In the genomic region with DNA sequence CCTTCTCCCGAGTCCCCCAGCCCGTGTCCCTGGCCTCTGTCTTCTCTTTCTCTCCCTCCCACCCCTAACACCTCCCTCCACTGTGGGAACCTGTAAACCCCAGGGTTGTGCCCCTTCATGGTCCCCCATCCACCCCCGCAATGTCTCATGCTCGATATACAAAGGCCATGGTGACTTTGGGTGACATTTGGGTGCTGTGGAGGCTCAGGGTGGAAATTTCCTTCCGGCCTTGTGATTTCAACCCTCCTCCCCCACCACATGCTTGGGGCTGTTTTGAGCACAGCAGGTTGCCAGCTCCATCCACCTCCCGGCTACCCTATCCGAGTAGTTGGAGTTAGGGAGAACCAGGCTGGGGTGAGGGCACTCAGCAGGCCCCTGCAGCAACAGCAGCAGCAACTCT, we compare ENCODE assay signal across 14 cellular contexts. TPM values are rescaled to one million over a fixed set of nuclear protein-coding genes. Genes with fewer than 3 reads are reported as not detected.
DNase-seq lines count a peak whose midpoint lies in the region; FAIRE-seq and TF ChIP-seq lines count a peak whose summit lies in the region.
"Had no signal": no experiment of that assay in that cellular context is flagged by ENCODE, and none has a peak within 500 bp of the region (broad histone marks: within the 10 kb centered on the region; RNA-seq: fewer than 3 reads in every experiment).

No MANE protein-coding gene starts in this region.

- peaks cover 15 to 69% (median 66%) of the 10 kb centered on the region in 4 donors for H3K36me3 ChIP-seq in stomach
- H3K36me3 ChIP-seq: pancreas had no signal

- intact Hi-C loops in stomach (cut with DNase I; ENCODE audit: low total_unique reads) = no loop called here

- CTCF ChIA-PET in activated CD4-positive, alpha-beta T cell treated with anti-CD3 and anti-CD28 coated beads, Interleukin-2, amount 10 ng/mL, durations not matched to agents 7 days and 5 days (lab: Charles Lee) = interaction anchor here (0.9 to 3.9 kb wide), 2 partner anchors 17 to 79 kb away, joined by 3 to 24 read pairs; no protein-coding TSS in a partner anchor

- peaks cover 50% of the 10 kb centered on the region for H3K36me3 Mint-ChIP-seq in activated CD4-positive, alpha-beta T cell treated with anti-CD3 and anti-CD28 coated beads, Interleukin-2, amount 10 ng/mL, durations not matched to agents 7 days and 5 days (ENCODE audit: low read depth)

- no peaks in the 10 kb centered on the region for H3K9me3 ChIP-seq in stomach
- H3K9me3 ChIP-seq: BLaER1 treated with 17β-estradiol and CSF1 and Interleukin-3, amounts not matched to agents 10 nM and 100 nM; pancreas; tibial artery had no signal

- TF ChIP-seq EP300 in stomach (IDR thresholded peaks at IDR 0.05) = no peak

- no peak for TF ChIP-seq POLR2A in GM12891 (IDR thresholded peaks at IDR 0.05; ENCODE audit: low read depth, low read length)
- TF ChIP-seq POLR2A in stomach (IDR thresholded peaks at IDR 0.05) = no peak

- H3K9me3 Mint-ChIP-seq in activated CD4-positive, alpha-beta T cell treated with anti-CD3 and anti-CD28 coated beads, Interleukin-2, amount 10 ng/mL, durations not matched to agents 7 days and 5 days = no peaks in the 10 kb centered on the region

- H3K27me3 Mint-ChIP-seq in activated CD4-positive, alpha-beta T cell treated with anti-CD3 and anti-CD28 coated beads, Interleukin-2, amount 10 ng/mL, durations not matched to agents 7 days and 5 days = no peaks in the 10 kb centered on the region

- H3K4me1 ChIP-seq in stomach = peaks cover 0 to 12% (median 9%) of the 10 kb centered on the region in 4 donors
- H3K4me1 ChIP-seq: pancreas had no signal

- FAIRE-seq in GM12891 (lab: Jason Lieb, UNC) = peak; percentile 71
- FAIRE-seq: pancreas had no signal

- peaks cover 51% of the 10 kb centered on the region for H3K4me1 Mint-ChIP-seq in activated CD4-positive, alpha-beta T cell treated with anti-CD3 and anti-CD28 coated beads, Interleukin-2, amount 10 ng/mL, durations not matched to agents 7 days and 5 days

- no peaks in the 10 kb centered on the region for H3K27me3 ChIP-seq in stomach
- H3K27me3 ChIP-seq: BLaER1 treated with 17β-estradiol and CSF1 and Interleukin-3, amounts not matched to agents 10 nM and 100 nM; pancreas had no signal

- POLR2A ChIA-PET in activated CD4-positive, alpha-beta T cell treated with anti-CD3 and anti-CD28 coated beads, Interleukin-2, amount 10 ng/mL, durations not matched to agents 7 days and 5 days (lab: Charles Lee) = no interaction called here

- no peak for TF ChIP-seq CTCF in stomach (IDR thresholded peaks at IDR 0.05)

- 78 to 90% (median 82%) methylated on average over 7 of the region's 7 CpGs for WGBS in stomach, 5 donors

- H3K27ac ChIP-seq in stomach = no peak overlapping the region
- H3K27ac ChIP-seq: pancreas, tibial artery had no signal

- H3K4me3 ChIP-seq in stomach = no peak overlapping the region
- H3K4me3 ChIP-seq: BLaER1 treated with 17β-estradiol and CSF1 and Interleukin-3, amounts not matched to agents 10 nM and 100 nM; pancreas; tibial artery had no signal

- no peak overlapping the region for H3K4me3 Mint-ChIP-seq in activated CD4-positive, alpha-beta T cell treated with anti-CD3 and anti-CD28 coated beads, Interleukin-2, amount 10 ng/mL, durations not matched to agents 7 days and 5 days

- DNase-seq in GM12891 (ENCODE audit: insufficient read length, low spot score) (no peak), stomach (no peak), retina (no peak), NCI-H1105 (lab: John Stamatoyannopoulos, UW) (no peak), ureter (ENCODE audit: low spot score) (no peak)
- peak; percentile 22 for DNase-seq in activated CD4-positive, alpha-beta T cell treated with anti-CD3 and anti-CD28 coated beads, Interleukin-2, amount 10 ng/mL, durations not matched to agents 7 days and 5 days
- peak; percentile 17 for DNase-seq in activated naive CD8-positive, alpha-beta T cell treated with anti-CD3 and anti-CD28 coated beads, Interleukin-2, amount 50 U/mL, for 16 hours (ENCODE audit: low read depth, low spot score)
- peak; percentile 32 to 73 for DNase-seq in stimulated activated CD4-positive, alpha-beta T cell treated with anti-CD3 and anti-CD28 coated beads, Interleukin-4, amount 100 ng/mL, for 4 hours
- DNase-seq: islet precursor cell, NCI-H748 treated with DMSO at 0.1 percent for 48 hours, pancreas, SW 1271, tibial artery had no signal

- peak overlapping the region; percentile 72 for H3K27ac Mint-ChIP-seq in activated CD4-positive, alpha-beta T cell treated with anti-CD3 and anti-CD28 coated beads, Interleukin-2, amount 10 ng/mL, durations not matched to agents 7 days and 5 days

TF ChIP-seq in GM12891, 5 proteins besides CTCF, POLR2A, EP300 and RAD21:
- TF ChIP-seq SPI1 (IDR thresholded peaks at IDR 0.05; ENCODE audit: low read depth, low read length) (no peak), POU2F2 (IDR thresholded peaks at IDR 0.05; ENCODE audit: low read depth, low read length) (peak; percentile 95)

RNA-seq across cellular contexts. Expression of a gene that starts 25.7 kb away (rescaled TPM):
- polyA plus RNA-seq in GM12891 (2012; ENCODE audit: low read depth, missing spikeins) = 5.5 TPM
- total RNA-seq in activated CD4-positive, alpha-beta T cell treated with anti-CD3 and anti-CD28 coated beads, Interleukin-2, amount 10 ng/mL, durations not matched to agents 7 days and 5 days = 10 to 100 TPM; 34.0 to 41.9 TPM
- total RNA-seq in stomach = 100 to 1,000 TPM in 1 of 5 donors, 10 to 100 TPM in 4; 57.1 to 106 (median 76.5) TPM
- 10 to 100 TPM in 1 of 3 donors, 1 to 10 TPM in 2; 6.7 to 17.3 (median 9.0) TPM for polyA plus RNA-seq in stomach
- total RNA-seq in ureter = 98.5 TPM

RNA-seq across cellular contexts. Expression of a gene that starts 37.3 kb away (rescaled TPM):
- 27.3 TPM for polyA plus RNA-seq in GM12891 (2012; ENCODE audit: low read depth, missing spikeins)
- total RNA-seq in activated CD4-positive, alpha-beta T cell treated with anti-CD3 and anti-CD28 coated beads, Interleukin-2, amount 10 ng/mL, durations not matched to agents 7 days and 5 days = 100 to 1,000 TPM; 167 to 190 TPM
- total RNA-seq in stomach (10 to 100 TPM in 4 of 5 donors, 1 to 10 TPM in 1; 7.1 to 24.3 (median 14.9) TPM), ureter (28.0 TPM)
- polyA plus RNA-seq in stomach = 1 to 10 TPM; 5.4 to 8.4 (median 7.8) TPM

Comparison
In these comparisons a context has a peak if more than half of its experiments do, and no peak if none do; other contexts are left out.
1. DNase-seq: peak in activated CD4-positive, alpha-beta T cell treated with anti-CD3 and anti-CD28 coated beads, Interleukin-2, amount 10 ng/mL, durations not matched to agents 7 days and 5 days (single experiment), activated naive CD8-positive, alpha-beta T cell treated with anti-CD3 and anti-CD28 coated beads, Interleukin-2, amount 50 U/mL, for 16 hours (single experiment) and stimulated activated CD4-positive, alpha-beta T cell treated with anti-CD3 and anti-CD28 coated beads, Interleukin-4, amount 100 ng/mL, for 4 hours (2 of 2); none in GM12891 (single experiment), stomach (single experiment), retina (single experiment), NCI-H1105 (single experiment) and ureter (single experiment).